Comparison of ENCODE assay signal across 24 cellular contexts in genomic region chr7:103940382-103941268, GRCh38. TPM values are rescaled to one million over a fixed set of nuclear protein-coding genes. Genes with fewer than 3 reads are reported as not detected.
DNase-seq lines count a peak whose midpoint lies in the region; ATAC-seq, FAIRE-seq and TF ChIP-seq lines count a peak whose summit lies in the region.
"Had no signal": no experiment of that assay in that cellular context is flagged by ENCODE, and none has a peak within 500 bp of the region (broad histone marks: within the 10 kb centered on the region; RNA-seq: fewer than 3 reads in every experiment).

No MANE protein-coding gene starts in this region.

- no TSS peak for BruUV-seq in HepG2 (replicated peaks; lab: Mats Ljungman, UMichigan)

- H3K27me3 ChIP-seq in HepG2 (ENCODE audit: control insufficient read depth in 1 of 2, insufficient read depth in 2 of 2, low read length in 2 of 2) (no peaks in the 10 kb centered on the region), right lobe of liver (no peaks in the 10 kb centered on the region)
- H3K27me3 ChIP-seq: BE2C; BLaER1 treated with 17β-estradiol and CSF1 and Interleukin-3, amounts not matched to agents 10 nM and 100 nM had no signal

- H3K9me3 ChIP-seq in HepG2 (ENCODE audit: low read length) (no peaks in the 10 kb centered on the region), right lobe of liver (no peaks in the 10 kb centered on the region)
- H3K9me3 ChIP-seq: A549; BE2C; BLaER1 treated with 17β-estradiol and CSF1 and Interleukin-3, amounts not matched to agents 10 nM and 100 nM had no signal

- DNase-seq in HepG2 (ENCODE audit: low spot score) (no peak), right lobe of liver (no peak), dermis microvascular lymphatic vessel endothelial cell (ENCODE audit: low read depth in 2 of 2) (peak; percentile 20 to 70), lung microvascular endothelial cell (ENCODE audit: low read depth in 2 of 2) (peak; percentile 46 to 49), CD1c-positive myeloid dendritic cell (ENCODE audit: extremely low spot score) (no peak), LoVo (ENCODE audit: low spot score) (no peak)
- DNase-seq: 8988T; ACHN; AML-193; BE2C; Calu3; CD4-positive, alpha-beta memory T cell; COR-L47; DMS53; DMS79 treated with DMSO at 0.1 percent for 48 hours; GM23248; H7; HCEC 1CT had no signal

- ATAC-seq in HepG2, result no peak
- no peak for ATAC-seq in right lobe of liver
- ATAC-seq: A549 had no signal

- in situ Hi-C loops in HepG2 (cut with HindIII; ENCODE audit: extremely low pct_ligation_motif_present, low pct_unique_long_range_greater_than_20kb), result no loop called here

- no peak overlapping the region for H3K9ac ChIP-seq in HepG2 (ENCODE audit: insufficient read depth, low read depth, low read length)
- H3K9ac ChIP-seq: BLaER1 treated with 17β-estradiol and CSF1 and Interleukin-3, amounts not matched to agents 10 nM and 100 nM; GM23248 had no signal

- TF ChIP-seq RAD21 in HepG2 (CRISPR knock-in tag; IDR thresholded peaks at IDR 0.05), result no peak

- no peak overlapping the region for H2AFZ ChIP-seq in HepG2 (ENCODE audit: low read length)
- H2AFZ ChIP-seq: GM23248 had no signal

- no peak overlapping the region for H3K27ac ChIP-seq in HepG2 (ENCODE audit: extremely low read length, insufficient read depth, low read length)
- H3K27ac ChIP-seq in right lobe of liver, result no peak overlapping the region
- H3K27ac ChIP-seq: A549; BLaER1 treated with 17β-estradiol and CSF1 and Interleukin-3, amounts not matched to agents 10 nM and 100 nM; GM23248 had no signal

- no peak for TF ChIP-seq EP300 in HepG2 (IDR thresholded peaks at IDR 0.05; ENCODE audit: low read depth in 2 of 2, low read length in 2 of 2)
- TF ChIP-seq EP300 in HepG2 (CRISPR knock-in tag; IDR thresholded peaks at IDR 0.05; ENCODE audit: borderline replicate concordance), result no peak

- H3K4me1 ChIP-seq in HepG2 (ENCODE audit: insufficient read depth, low read length), result 0 out of 2 replicates have a peak, but pooled peaks cover 6% of the 10 kb centered on the region
- peaks cover 0 to 4% (median 0%) of the 10 kb centered on the region in 4 donors for H3K4me1 ChIP-seq in right lobe of liver
- H3K4me1 ChIP-seq: A549; BLaER1 treated with 17β-estradiol and CSF1 and Interleukin-3, amounts not matched to agents 10 nM and 100 nM had no signal

- H4K20me1 ChIP-seq in HepG2 (ENCODE audit: insufficient read depth, low read length), result no peaks in the 10 kb centered on the region; the same call in 1 of the 2 replicates
- H4K20me1 ChIP-seq: BLaER1 treated with 17β-estradiol and CSF1 and Interleukin-3, amounts not matched to agents 10 nM and 100 nM had no signal

- CTCF ChIA-PET in HepG2 (lab: Yijun Ruan, JAX; ENCODE audit: low intra/inter-chr PET ratio, low total read pairs), result no interaction called here

- peaks cover 0 to 4% of the 10 kb centered on the region in 2 experiments; a peak in 1 of 5 replicates for H3K36me3 ChIP-seq in HepG2 (replicated peaks in 1 of 2; ENCODE audit: control insufficient read depth in 1 of 2, insufficient read depth in 2 of 2, low read length in 2 of 2)
- H3K36me3 ChIP-seq in right lobe of liver, result no peaks in the 10 kb centered on the region
- H3K36me3 ChIP-seq: BE2C; BLaER1 treated with 17β-estradiol and CSF1 and Interleukin-3, amounts not matched to agents 10 nM and 100 nM had no signal

- POLR2A ChIA-PET in HepG2 (lab: Yijun Ruan, JAX), result no interaction called here

- no peak overlapping the region for H3K4me2 ChIP-seq in HepG2 (ENCODE audit: low read depth, low read length)
- H3K4me2 ChIP-seq: A549; BLaER1 treated with 17β-estradiol and CSF1 and Interleukin-3, amounts not matched to agents 10 nM and 100 nM had no signal

- TF ChIP-seq CTCF in HepG2 (CRISPR knock-in tag; IDR thresholded peaks at IDR 0.05) (no peak), right lobe of liver (IDR thresholded peaks at IDR 0.05) (no peak)

- no peak for FAIRE-seq in HepG2 (lab: Jason Lieb, UNC)
- FAIRE-seq: A549, GM12892, GM19239, H1 had no signal

- intact Hi-C loops in HepG2 (cut with micrococcal nuclease; ENCODE audit: unreplicated experiment), result no loop called here
- intact Hi-C loops in right lobe of liver (cut with DNase I), result no loop called here

- 77% methylated on average over 6 of the region's 6 CpGs for WGBS in HepG2 (ENCODE audit: low lambda C conversion rate)
- 67% methylated on average over 6 of the region's 6 CpGs for WGBS in right lobe of liver (ENCODE audit: insufficient coverage, low coverage, low lambda C conversion rate, missing lambda C conversion rate)

- peaks cover 5% of the 10 kb centered on the region for H3K79me2 ChIP-seq in HepG2 (ENCODE audit: insufficient read depth, low read length)

- H3K4me3 ChIP-seq in HepG2 (replicated peaks in 1 of 3; ENCODE audit: insufficient read depth in 1 of 3, low read depth in 2 of 3, low read length in 3 of 3) (no peak overlapping the region), right lobe of liver (no peak overlapping the region)
- H3K4me3 ChIP-seq: A549; BLaER1 treated with 17β-estradiol and CSF1 and Interleukin-3, amounts not matched to agents 10 nM and 100 nM; GM23248 had no signal

- TF ChIP-seq POLR2A in HepG2 (IDR thresholded peaks at IDR 0.05; ENCODE audit: insufficient read depth in 1 of 2, low read depth in 2 of 2, low read length in 2 of 2) (no peak), right lobe of liver (IDR thresholded peaks at IDR 0.05) (no peak)

TF ChIP-seq in HepG2, 621 proteins besides CTCF, POLR2A, EP300 and RAD21:
- TF ChIP-seq AGO2 (optimal IDR thresholded peaks at IDR 0.05; ENCODE audit: low read depth, low read length) (peak; percentile 43), RBM22 (optimal IDR thresholded peaks at IDR 0.05; ENCODE audit: low read length) (peak; percentile 65), ZNF747 (CRISPR knock-in tag; IDR thresholded peaks at IDR 0.05; ENCODE audit: borderline replicate concordance) (no peak)

RNA-seq across cellular contexts. Expression of gene RELN, which starts 48.8 kb away (rescaled TPM):
- total RNA-seq in HepG2 (2016; rRNA removed; fragmentation: Illumina TruSeq; extraction: Trizol) (215 and 332 TPM in 2 replicates), right lobe of liver (10 to 100 TPM; 11.9 to 35.7 (median 18.9) TPM), dermis microvascular lymphatic vessel endothelial cell (413 and 1,261 TPM in 2 replicates), lung microvascular endothelial cell (375 and 1,451 TPM in 2 replicates)
- total RNA-seq in HepG2 (2016; cell fraction: cytosol; rRNA removed; fragmentation: Illumina TruSeq; extraction: Trizol; ENCODE audit: low read depth), result 23.9 and 26.0 TPM in 2 replicates
- 200 and 312 TPM in 2 replicates for total RNA-seq in HepG2 (2016; cell fraction: insoluble cytoplasmic fraction; rRNA removed; fragmentation: Illumina TruSeq; extraction: Trizol)
- total RNA-seq in HepG2 (2016; cell fraction: membrane; rRNA removed; fragmentation: Illumina TruSeq; extraction: Trizol), result 56.5 and 64.5 TPM in 2 replicates
- 458 and 519 TPM in 2 replicates for total RNA-seq in HepG2 (2016; cell fraction: nucleus; rRNA removed; fragmentation: Illumina TruSeq; extraction: Trizol)
- polyA plus RNA-seq in HepG2 (2011; rRNA removed), result 286 and 315 TPM in 2 replicates
- 177 and 216 TPM in 2 replicates for polyA plus RNA-seq in HepG2 (2011; cell fraction: cytosol; rRNA removed)
- 111 and 118 TPM in 2 replicates for polyA plus RNA-seq in HepG2 (2011; cell fraction: nucleus; rRNA removed)
- 105 and 145 TPM in 2 replicates for polyA plus RNA-seq in HepG2 (2012)
- 15.1 and 19.0 TPM in 2 replicates for polyA plus RNA-seq in HepG2 (2016; cell fraction: cytosol; fragmentation: Illumina TruSeq; extraction: Trizol; ENCODE audit: low read depth)
- 197 and 206 TPM in 2 replicates for polyA plus RNA-seq in HepG2 (2016; cell fraction: insoluble cytoplasmic fraction; fragmentation: Illumina TruSeq; extraction: Trizol; ENCODE audit: low read depth)
- 34.3 and 38.7 TPM in 2 replicates for polyA plus RNA-seq in HepG2 (2016; cell fraction: membrane; fragmentation: Illumina TruSeq; extraction: Trizol; ENCODE audit: low read depth)
- 482 and 501 TPM in 2 replicates for polyA plus RNA-seq in HepG2 (2016; cell fraction: nucleus; fragmentation: Illumina TruSeq; extraction: Trizol; ENCODE audit: insufficient read depth, low read depth)
- 0.56 and 1,033 TPM in 2 replicates for polyA minus RNA-seq in HepG2 (2011; rRNA and poly(A)+ RNA removed; ENCODE audit: low replicate concordance)
- 328 and 381 TPM in 2 replicates for polyA minus RNA-seq in HepG2 (2011; cell fraction: cytosol; rRNA and poly(A)+ RNA removed)
- 302 and 328 TPM in 2 replicates for polyA minus RNA-seq in HepG2 (2011; cell fraction: nucleus; rRNA and poly(A)+ RNA removed)
- total RNA-seq: CD4-positive, alpha-beta memory T cell had no signal
- polyA plus RNA-seq: A549; CD14-positive monocyte; CD4-positive, alpha-beta memory T cell had no signal

Comparison
In these comparisons a context has a peak if more than half of its experiments do, and no peak if none do; other contexts are left out.
1. DNase-seq: peak in dermis microvascular lymphatic vessel endothelial cell (2 of 2) and lung microvascular endothelial cell (2 of 2); none in HepG2 (single experiment), right lobe of liver (0 of 3), CD1c-positive myeloid dendritic cell (single experiment) and LoVo (single experiment).